Comparison of ENCODE assay signal across 1 cellular context in genomic region chr3:167734498-167735232, GRCh38.
TF ChIP-seq lines count a peak whose summit lies in the region.

PDCD10 (minus strand) TSS chr3:167734892; CDS start chr3:167720157, 14,735 bp downstream.

TF ChIP-seq in HEK293, 187 proteins besides CTCF, POLR2A, EP300 and RAD21 (continued from another document):
- TF ChIP-seq ZBTB11 (tag by site-specific recombination; conservative IDR thresholded peaks at IDR 0.05; ENCODE audit: low read depth) (peak; percentile 94), ZFP37 (tag by site-specific recombination; IDR thresholded peaks at IDR 0.05) (0 out of 2 replicates have a peak, but pooled peaks have one; percentile 66), ZNF747 (tag by site-specific recombination; IDR thresholded peaks at IDR 0.05) (no peak), ZFP69B (tag by site-specific recombination; IDR thresholded peaks at IDR 0.05) (peak; percentile 67; the same call in 1 of the 2 replicates), BCL11B (tag by site-specific recombination; IDR thresholded peaks at IDR 0.05; ENCODE audit: low read depth) (peak; percentile 67; the same call in 1 of the 2 replicates), ZNF776 (tag by site-specific recombination; IDR thresholded peaks at IDR 0.05; ENCODE audit: borderline replicate concordance) (no peak), PRDM4 (tag by site-specific recombination; IDR thresholded peaks at IDR 0.05) (no peak), ZNF518A (tag by site-specific recombination; conservative IDR thresholded peaks at IDR 0.05; ENCODE audit: low read depth) (no peak; the same call in 1 of the 2 replicates), ZBTB48 (tag by site-specific recombination; IDR thresholded peaks at IDR 0.05) (no peak), PRDM2 (tag by site-specific recombination; IDR thresholded peaks at IDR 0.05; ENCODE audit: borderline replicate concordance) (no peak), ZSCAN5A (tag by site-specific recombination; IDR thresholded peaks at IDR 0.05) (no peak), ZNF843 (tag by site-specific recombination; IDR thresholded peaks at IDR 0.05) (no peak), ZNF221 (tag by site-specific recombination; IDR thresholded peaks at IDR 0.05; ENCODE audit: borderline replicate concordance) (no peak), SALL2 (tag by site-specific recombination; IDR thresholded peaks at IDR 0.05; ENCODE audit: borderline replicate concordance) (no peak), PRDM1 (tag by site-specific recombination; IDR thresholded peaks at IDR 0.05) (no peak), ZNF211 (tag by site-specific recombination; IDR thresholded peaks at IDR 0.05; ENCODE audit: low read depth) (no peak), ZNF585B (tag by site-specific recombination; IDR thresholded peaks at IDR 0.05) (no peak), ZNF24 (tag by site-specific recombination; IDR thresholded peaks at IDR 0.05) (no peak), SP7 (tag by site-specific recombination; IDR thresholded peaks at IDR 0.05) (peak; percentile 45; the same call in 1 of the 2 replicates), ZNF670 (tag by site-specific recombination; IDR thresholded peaks at IDR 0.05; ENCODE audit: low read depth) (no peak), ZBTB17 (tag by site-specific recombination; IDR thresholded peaks at IDR 0.05) (peak; percentile 97), ZNF791 (tag by site-specific recombination; IDR thresholded peaks at IDR 0.05) (no peak), ZNF610 (tag by site-specific recombination; IDR thresholded peaks at IDR 0.05; ENCODE audit: borderline replicate concordance) (0 out of 2 replicates have a peak, but pooled peaks have one; percentile 39), ZIC2 (tag by site-specific recombination; IDR thresholded peaks at IDR 0.05) (no peak), ZNF48 (tag by site-specific recombination; IDR thresholded peaks at IDR 0.05) (no peak), ZNF423 (tag by site-specific recombination; IDR thresholded peaks at IDR 0.05) (no peak), ZNF544 (tag by site-specific recombination; IDR thresholded peaks at IDR 0.05) (no peak)
TF ChIP-seq in HEK293: peak in this region for 37.
